ENCODE assay signal across 21 cellular contexts in genomic region chr13:30457306-30457891, GRCh38. TPM values are rescaled to one million over a fixed set of nuclear protein-coding genes. Genes with fewer than 3 reads are reported as not detected.
DNase-seq lines count a peak whose midpoint lies in the region; ATAC-seq, FAIRE-seq and TF ChIP-seq lines count a peak whose summit lies in the region.
"Had no signal": no experiment of that assay in that cellular context is flagged by ENCODE, and none has a peak within 500 bp of the region (broad histone marks: within the 10 kb centered on the region; RNA-seq: fewer than 3 reads in every experiment).

No MANE protein-coding gene starts in this region.

- intact Hi-C loops in Panc1 (cut with micrococcal nuclease; ENCODE audit: unreplicated experiment) (no loop called here), pancreas (cut with DNase I) (no loop called here)

- H3K36me3 ChIP-seq in CD8-positive, alpha-beta memory T cell (ENCODE audit: insufficient read depth, low read length): peaks cover 9% of the 10 kb centered on the region
- H3K36me3 ChIP-seq in Panc1 (ENCODE audit: control insufficient read depth, insufficient read depth, low read length) (peaks cover 22% of the 10 kb centered on the region), pancreas (peaks cover 0 to 9% (median 6%) of the 10 kb centered on the region in 3 donors), upper lobe of left lung (peaks cover 0 to 26% (median 2%) of the 10 kb centered on the region in 4 donors)

- no peaks in the 10 kb centered on the region for H3K9me3 Mint-ChIP-seq in CD8-positive, alpha-beta memory T cell
- H3K9me3 Mint-ChIP-seq: activated CD4-positive, alpha-beta T cell treated with anti-CD3 and anti-CD28 coated beads, Interleukin-2, amount 10 ng/mL, durations not matched to agents 24 days and 14 days; activated naive CD4-positive, alpha-beta T cell treated with anti-CD3 and anti-CD28 coated beads, Interleukin-2, amount 50 U/mL, for 72 hours; brain; CD4-positive, CD25-positive, alpha-beta regulatory T cell had no signal

- H3K36me3 Mint-ChIP-seq in CD8-positive, alpha-beta memory T cell: peaks cover 4 to 37% (median 6%) of the 10 kb centered on the region in 3 donors

- no peak for FAIRE-seq in pancreas (lab: Jason Lieb, UNC)
- FAIRE-seq: A204.1, H54, TTC549 had no signal

- TF ChIP-seq POLR2A in upper lobe of left lung (IDR thresholded peaks at IDR 0.05): no peak

- no peaks in the 10 kb centered on the region for H3K27me3 ChIP-seq in CD8-positive, alpha-beta memory T cell (ENCODE audit: insufficient read depth, low read length, poor library complexity, severe bottlenecking)
- H3K27me3 ChIP-seq in Panc1 (ENCODE audit: control insufficient read depth, insufficient read depth, low read length): no peaks in the 10 kb centered on the region
- H3K27me3 ChIP-seq in pancreas: no peaks in the 10 kb centered on the region
- H3K27me3 ChIP-seq in upper lobe of left lung: no peaks in the 10 kb centered on the region
- H3K27me3 ChIP-seq: right atrium auricular region, tibial nerve had no signal

- no peaks in the 10 kb centered on the region for H3K9me3 ChIP-seq in CD8-positive, alpha-beta memory T cell (ENCODE audit: low read length)
- H3K9me3 ChIP-seq in Panc1 (ENCODE audit: control insufficient read depth, insufficient read depth, low read depth, low read length): no peaks in the 10 kb centered on the region
- no peaks in the 10 kb centered on the region for H3K9me3 ChIP-seq in pancreas
- H3K9me3 ChIP-seq in upper lobe of left lung: no peaks in the 10 kb centered on the region
- H3K9me3 ChIP-seq: right atrium auricular region, tibial nerve had no signal

- in situ Hi-C loops in Panc1 (cut with HindIII; ENCODE audit: low pct_unique_long_range_greater_than_20kb, low sequenced_read_pairs): no loop called here

- CTCF ChIA-PET in CD8-positive, alpha-beta memory T cell (lab: Charles Lee): no interaction called here
- CTCF ChIA-PET in Panc1 (lab: Charles Lee): no interaction called here

- peaks cover 37 to 48% (median 46%) of the 10 kb centered on the region in 3 donors for H3K4me1 Mint-ChIP-seq in CD8-positive, alpha-beta memory T cell

- no peak overlapping the region for H3K4me3 Mint-ChIP-seq in CD8-positive, alpha-beta memory T cell
- H3K4me3 Mint-ChIP-seq: activated CD4-positive, alpha-beta T cell treated with anti-CD3 and anti-CD28 coated beads, Interleukin-2, amount 10 ng/mL, durations not matched to agents 24 days and 14 days; brain had no signal

- H3K27ac ChIP-seq in CD8-positive, alpha-beta memory T cell (ENCODE audit: low read depth, low read length): no peak overlapping the region
- H3K27ac ChIP-seq in Panc1 (ENCODE audit: low read length) (no peak overlapping the region), pancreas (no peak overlapping the region), upper lobe of left lung (no peak overlapping the region)
- H3K27ac ChIP-seq: right atrium auricular region had no signal

- TF ChIP-seq CTCF in Panc1 (IDR thresholded peaks at IDR 0.05): no peak
- TF ChIP-seq CTCF in pancreas (IDR thresholded peaks at IDR 0.05): no peak
- TF ChIP-seq CTCF in upper lobe of left lung (IDR thresholded peaks at IDR 0.05): no peak

- no peak for TF ChIP-seq EP300 in upper lobe of left lung (IDR thresholded peaks at IDR 0.05)

- peaks cover 24% of the 10 kb centered on the region for H3K4me1 ChIP-seq in CD8-positive, alpha-beta memory T cell (ENCODE audit: insufficient read depth, low read length)
- H3K4me1 ChIP-seq in Panc1 (ENCODE audit: control insufficient read depth, insufficient read depth, low read length): no peaks in the 10 kb centered on the region
- peaks cover 0 to 11% (median 8%) of the 10 kb centered on the region in 3 donors for H3K4me1 ChIP-seq in pancreas
- peaks cover 1 to 10% (median 9%) of the 10 kb centered on the region in 4 donors for H3K4me1 ChIP-seq in upper lobe of left lung

- POLR2A ChIA-PET in CD8-positive, alpha-beta memory T cell (lab: Charles Lee): no interaction called here
- POLR2A ChIA-PET in Panc1 (lab: Charles Lee): no interaction called here

- WGBS in pancreas, 2 donors: 68 to 80% methylated on average over 3 of the region's 3 CpGs
- WGBS in upper lobe of left lung, 2 donors: 64 to 97% methylated on average over 3 of the region's 3 CpGs

- ATAC-seq in Panc1 (0 out of 2 replicates have a peak, but pooled peaks have one; percentile 32), pancreas (no peak), upper lobe of left lung (ENCODE audit: low FRiP score in 2 of 2) (no peak)

- peaks cover 0 to 2% of the 10 kb centered on the region in 2 donors for H3K27me3 Mint-ChIP-seq in CD8-positive, alpha-beta memory T cell
- H3K27me3 Mint-ChIP-seq: activated CD4-positive, alpha-beta T cell treated with anti-CD3 and anti-CD28 coated beads, Interleukin-2, amount 10 ng/mL, durations not matched to agents 24 days and 14 days; CD4-positive, CD25-positive, alpha-beta regulatory T cell had no signal

- no peak overlapping the region for H3K4me3 ChIP-seq in CD8-positive, alpha-beta memory T cell (ENCODE audit: low read length)
- no peak overlapping the region for H3K4me3 ChIP-seq in Panc1 (ENCODE audit: low read depth in 2 of 2, low read length in 2 of 2)
- no peak overlapping the region for H3K4me3 ChIP-seq in pancreas
- H3K4me3 ChIP-seq in upper lobe of left lung: no peak overlapping the region
- H3K4me3 ChIP-seq: coronary artery, right atrium auricular region, tibial nerve had no signal

- DNase-seq in NCI-H82 (lab: John Stamatoyannopoulos, UW) (peak; percentile 52), NCI-H82 treated with DMSO at 0.1 percent for 48 hours (lab: John Stamatoyannopoulos, UW; ENCODE audit: unreplicated experiment) (no peak), Panc1 (ENCODE audit: low read depth, low spot score) (no peak), glomerular visceral epithelial cell (ENCODE audit: extremely low spot score) (peak; percentile 4), iPS-NIHi7 (ENCODE audit: extremely low spot score) (no peak), pancreas (no peak), upper lobe of left lung (no peak)
- DNase-seq in CD8-positive, alpha-beta memory T cell: no peak
- DNase-seq: activated CD4-positive, alpha-beta T cell treated with anti-CD3 and anti-CD28 coated beads, Interleukin-2, amount 10 ng/mL, durations not matched to agents 24 days and 14 days; CD4-positive, CD25-positive, alpha-beta regulatory T cell; foreskin melanocyte; midbrain; NCI-H69 had no signal

- BruUV-seq in Panc1 (replicated peaks; lab: Mats Ljungman, UMichigan): no TSS peak

- peak overlapping the region; percentile 27 to 90 (median 62) for H3K27ac Mint-ChIP-seq in CD8-positive, alpha-beta memory T cell
- H3K27ac Mint-ChIP-seq: activated CD4-positive, alpha-beta T cell treated with anti-CD3 and anti-CD28 coated beads, Interleukin-2, amount 10 ng/mL, durations not matched to agents 24 days and 14 days had no signal

RNA-seq across cellular contexts. Expression of gene HMGB1, which starts 8.3 kb away (rescaled TPM):
- 100 to 1,000 TPM; 694 to 729 TPM for total RNA-seq in CD8-positive, alpha-beta memory T cell
- 642 TPM for polyA plus RNA-seq in CD8-positive, alpha-beta memory T cell
- 386 TPM for total RNA-seq in Panc1 (2021; ENCODE audit: unreplicated experiment)
- 255 TPM for polyA plus RNA-seq in Panc1 (2012; ENCODE audit: insufficient read length)
- 100 to 1,000 TPM in 1 of 6 donors, 10 to 100 TPM in 5; 53.5 to 116 (median 75.7) TPM for total RNA-seq in pancreas
- polyA plus RNA-seq in pancreas: 100 to 1,000 TPM; 101 to 196 TPM
- total RNA-seq in upper lobe of left lung: 100 to 1,000 TPM; 124 to 300 (median 195) TPM

RNA-seq across cellular contexts. Expression of gene UBE2L5, which starts 35.1 kb away (rescaled TPM):
- total RNA-seq in CD8-positive, alpha-beta memory T cell: not detected
- not detected for polyA plus RNA-seq in CD8-positive, alpha-beta memory T cell
- total RNA-seq in Panc1 (2021; ENCODE audit: unreplicated experiment) (not detected), pancreas (not detected), upper lobe of left lung (not detected)
- 0.76 TPM for polyA plus RNA-seq in Panc1 (2012; ENCODE audit: insufficient read length)
- under 1 TPM in 1 of 2 donors, not detected in 1; 0.02 TPM for polyA plus RNA-seq in pancreas
- total RNA-seq: activated CD4-positive, alpha-beta T cell treated with anti-CD3 and anti-CD28 coated beads, Interleukin-2, amount 10 ng/mL, durations not matched to agents 24 days and 14 days; CD4-positive, CD25-positive, alpha-beta regulatory T cell; tibial nerve had no signal
- polyA plus RNA-seq: CD4-positive, CD25-positive, alpha-beta regulatory T cell had no signal

Comparison
In these comparisons a context has a peak if more than half of its experiments do, and no peak if none do; other contexts are left out.
1. DNase-seq: peak in NCI-H82 (single experiment) and glomerular visceral epithelial cell (single experiment); none in NCI-H82 treated with DMSO at 0.1 percent for 48 hours (single experiment), CD8-positive, alpha-beta memory T cell (0 of 5), Panc1 (single experiment), iPS-NIHi7 (single experiment), pancreas (0 of 6) and upper lobe of left lung (0 of 2).